ENCODE assay signal across 20 cellular contexts in the genomic region with DNA sequence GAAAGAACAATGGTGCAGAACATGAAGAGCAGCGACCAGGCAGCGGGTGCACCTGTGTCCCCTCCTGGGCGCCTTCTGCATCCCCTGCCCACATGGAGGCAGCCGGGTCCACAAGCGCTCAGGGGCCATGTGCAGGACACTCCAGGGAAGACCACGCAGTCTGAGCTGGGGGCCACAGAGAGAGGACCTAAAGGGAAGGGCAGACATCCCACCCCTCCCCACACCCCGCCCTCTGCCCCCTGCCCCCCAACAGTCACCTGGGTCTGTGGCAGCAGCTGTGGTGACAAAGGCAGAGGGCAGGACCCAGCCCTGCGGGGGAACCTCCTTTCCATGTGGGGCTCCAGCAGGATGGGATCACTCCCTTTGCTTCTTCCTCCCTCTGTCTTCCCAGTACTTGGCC.
DNase-seq lines count a peak whose midpoint lies in the region; ATAC-seq, FAIRE-seq and TF ChIP-seq lines count a peak whose summit lies in the region.
"Had no signal": no experiment of that assay in that cellular context is flagged by ENCODE, and none has a peak within 500 bp of the region (broad histone marks: within the 10 kb centered on the region; RNA-seq: fewer than 3 reads in every experiment).

No MANE protein-coding gene starts in this region.

- H3K36me3 Mint-ChIP-seq in osteocyte (ENCODE audit: unreplicated experiment), result no peaks in the 10 kb centered on the region
- H3K36me3 Mint-ChIP-seq in stimulated activated memory B cell treated with anti-CD40 and anti-IgM and Interleukin-4, amounts not matched to agents 10 μg/mL and 1 μg/mL and 100 μg/mL, for 72 hours, result no peaks in the 10 kb centered on the region
- H3K36me3 Mint-ChIP-seq: CD4-positive, CD25-positive, alpha-beta regulatory T cell; CD8-positive, alpha-beta T cell had no signal

- no peaks in the 10 kb centered on the region for H3K4me1 Mint-ChIP-seq in osteocyte (ENCODE audit: unreplicated experiment)
- no peaks in the 10 kb centered on the region for H3K4me1 Mint-ChIP-seq in stimulated activated memory B cell treated with anti-CD40 and anti-IgM and Interleukin-4, amounts not matched to agents 10 μg/mL and 1 μg/mL and 100 μg/mL, for 72 hours
- H3K4me1 Mint-ChIP-seq: B cell had no signal

- no peak overlapping the region for H3K4me3 Mint-ChIP-seq in osteocyte (ENCODE audit: unreplicated experiment)
- no peak overlapping the region for H3K4me3 Mint-ChIP-seq in stimulated activated memory B cell treated with anti-CD40 and anti-IgM and Interleukin-4, amounts not matched to agents 10 μg/mL and 1 μg/mL and 100 μg/mL, for 72 hours
- H3K4me3 Mint-ChIP-seq: B cell; CD4-positive, CD25-positive, alpha-beta regulatory T cell; CD8-positive, alpha-beta T cell; HFFc6 had no signal

- intact Hi-C loops in lower lobe of right lung (cut with DNase I), result no loop called here

- FAIRE-seq in urothelium cell line (lab: Jason Lieb, UNC), result no peak
- FAIRE-seq: G401.6, GM12892, H54 had no signal

- no peaks in the 10 kb centered on the region for H3K9me3 ChIP-seq in lower lobe of right lung
- H3K9me3 ChIP-seq: Caco-2, HAP-1 had no signal

- peaks cover 47% of the 10 kb centered on the region for H3K9me3 Mint-ChIP-seq in osteocyte (ENCODE audit: unreplicated experiment)
- H3K9me3 Mint-ChIP-seq in stimulated activated memory B cell treated with anti-CD40 and anti-IgM and Interleukin-4, amounts not matched to agents 10 μg/mL and 1 μg/mL and 100 μg/mL, for 72 hours, result peaks cover 2% of the 10 kb centered on the region

- ATAC-seq in lower lobe of right lung, result peak; percentile 24 to 28
- ATAC-seq in stimulated activated memory B cell treated with anti-CD40 and anti-IgM and Interleukin-4, amounts not matched to agents 10 μg/mL and 1 μg/mL and 100 μg/mL, for 72 hours, result peak; percentile 35
- ATAC-seq: CD8-positive, alpha-beta T cell had no signal

- no peaks in the 10 kb centered on the region for H3K27me3 Mint-ChIP-seq in osteocyte (ENCODE audit: unreplicated experiment)
- H3K27me3 Mint-ChIP-seq in stimulated activated memory B cell treated with anti-CD40 and anti-IgM and Interleukin-4, amounts not matched to agents 10 μg/mL and 1 μg/mL and 100 μg/mL, for 72 hours, result no peaks in the 10 kb centered on the region
- H3K27me3 Mint-ChIP-seq: B cell; CD4-positive, CD25-positive, alpha-beta regulatory T cell had no signal

- H3K27ac ChIP-seq in lower lobe of right lung, result no peak overlapping the region
- H3K27ac ChIP-seq: BLaER1, C4-2B had no signal

- no peak for TF ChIP-seq CTCF in lower lobe of right lung (IDR thresholded peaks at IDR 0.05)
- no peak for TF ChIP-seq CTCF in osteocyte (IDR thresholded peaks at IDR 0.05)

- H3K27ac Mint-ChIP-seq in osteocyte (ENCODE audit: unreplicated experiment), result no peak overlapping the region
- H3K27ac Mint-ChIP-seq in stimulated activated memory B cell treated with anti-CD40 and anti-IgM and Interleukin-4, amounts not matched to agents 10 μg/mL and 1 μg/mL and 100 μg/mL, for 72 hours, result no peak overlapping the region
- H3K27ac Mint-ChIP-seq: B cell; CD4-positive, CD25-positive, alpha-beta regulatory T cell; CD8-positive, alpha-beta T cell; HFFc6 had no signal

- no peaks in the 10 kb centered on the region for H3K27me3 ChIP-seq in lower lobe of right lung (ENCODE audit: low read depth)
- H3K27me3 ChIP-seq: BLaER1 had no signal

- no peaks in the 10 kb centered on the region for H3K4me1 ChIP-seq in lower lobe of right lung
- H3K4me1 ChIP-seq: Caco-2, HAP-1 had no signal

- H3K36me3 ChIP-seq in lower lobe of right lung, result no peaks in the 10 kb centered on the region
- H3K36me3 ChIP-seq: BLaER1, HAP-1 had no signal

- no peak overlapping the region for H3K4me3 ChIP-seq in lower lobe of right lung
- H3K4me3 ChIP-seq: BLaER1, HAP-1 had no signal

- DNase-seq in lower lobe of right lung (no peak), osteocyte (ENCODE audit: extremely low spot score, unreplicated experiment) (peak; percentile 77), urothelium cell line (ENCODE audit: low spot score) (no peak)
- DNase-seq in stimulated activated CD4-positive, alpha-beta T cell treated with anti-CD3 and anti-CD28 coated beads, Interleukin-2, amount 100 ng/mL, for 24 hours, result no peak
- no peak for DNase-seq in activated CD4-positive, alpha-beta T cell treated with anti-CD3 and anti-CD28 coated beads for 48 hours
- DNase-seq: Caco-2; CD4-positive, CD25-positive, alpha-beta regulatory T cell; CD8-positive, alpha-beta T cell; DMS153; DND-41; GOT3; HFFc6 had no signal
